ENCODE assay signal across 8 cellular contexts in the genomic region with DNA sequence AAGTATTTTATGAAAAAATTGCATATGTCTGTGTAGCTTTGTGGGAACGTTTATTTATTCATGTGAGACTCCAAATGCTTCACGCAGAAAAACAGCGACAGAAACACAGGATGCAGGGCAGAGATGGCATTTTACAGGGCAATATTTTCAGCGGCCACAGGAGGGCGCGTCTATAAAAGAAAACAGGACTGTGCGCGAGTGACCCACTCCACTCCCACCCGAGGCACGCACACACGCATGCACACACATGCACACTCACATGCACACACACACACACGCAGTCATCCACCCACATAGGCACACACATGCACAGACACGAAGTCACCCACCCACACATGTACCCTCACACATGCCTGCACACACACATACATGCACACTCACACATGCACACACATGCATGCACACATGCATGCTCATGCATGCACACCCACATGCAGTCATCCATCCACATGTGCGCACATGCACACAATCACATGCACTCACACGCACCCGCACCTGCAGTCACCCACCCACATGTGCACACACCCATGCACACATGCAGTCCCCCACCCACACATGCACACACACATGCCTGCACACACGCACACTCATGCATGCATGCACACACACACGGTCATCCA.
DNase-seq lines count a peak whose midpoint lies in the region; ATAC-seq and TF ChIP-seq lines count a peak whose summit lies in the region.

No MANE protein-coding gene starts in this region.

- intact Hi-C loops in colonic mucosa (cut with DNase I): loop anchor here (5.0 kb wide), 2 partner anchors 444 to 974 kb away; no protein-coding TSS in a partner anchor

- H3K9me3 ChIP-seq in colonic mucosa: no peaks in the 10 kb centered on the region

- DNase-seq in A172 (ENCODE audit: low spot score): peak; percentile 47
- DNase-seq in NCI-H2029 treated with DMSO at 0.1 percent for 48 hours (lab: John Stamatoyannopoulos, UW): peak; percentile 4
- peak; percentile 39 to 61 for DNase-seq in activated CD4-positive, alpha-beta T cell treated with anti-CD3 and anti-CD28 coated beads for 4 hours
- DNase-seq in colonic mucosa: peak; percentile 32
- DNase-seq in medulla oblongata (ENCODE audit: extremely low spot score): peak; percentile 43
- peak; percentile 75 for DNase-seq in stimulated activated CD8-positive, alpha-beta memory T cell treated with anti-CD3 and anti-CD28 coated beads, Interleukin-4, amount 100 ng/mL, for 48 hours

- ATAC-seq in GM18502 (IDR thresholded peaks at IDR 0.05; ENCODE audit: poor library complexity, unreplicated experiment): peak; percentile 55
- ATAC-seq in HG03520 (IDR thresholded peaks at IDR 0.05; ENCODE audit: unreplicated experiment): no peak

- no peaks in the 10 kb centered on the region for H3K36me3 ChIP-seq in colonic mucosa

- H3K27me3 ChIP-seq in colonic mucosa: no peaks in the 10 kb centered on the region

- no peak overlapping the region for H3K27ac ChIP-seq in colonic mucosa

- H3K4me1 ChIP-seq in colonic mucosa: no peaks in the 10 kb centered on the region

- peak; percentile 56 for TF ChIP-seq CTCF in colonic mucosa (IDR thresholded peaks at IDR 0.05)

- no peak overlapping the region for H3K9ac ChIP-seq in colonic mucosa (ENCODE audit: low read depth in 2 of 2, low read length in 2 of 2)

- peak overlapping the region; percentile 2 for H3K4me3 ChIP-seq in colonic mucosa

Comparison
In these comparisons a context has a peak if more than half of its experiments do, and no peak if none do; other contexts are left out.
1. DNase-seq: peak in every context shown above with its lines; median percentile 75 in stimulated activated CD8-positive, alpha-beta memory T cell treated with anti-CD3 and anti-CD28 coated beads, Interleukin-4, amount 100 ng/mL, for 48 hours; 50 in activated CD4-positive, alpha-beta T cell treated with anti-CD3 and anti-CD28 coated beads for 4 hours; 47 in A172; 43 in medulla oblongata; 32 in colonic mucosa; 4 in NCI-H2029 treated with DMSO at 0.1 percent for 48 hours.